Comparison of ENCODE assay signal across 23 cellular contexts in the genomic region with DNA sequence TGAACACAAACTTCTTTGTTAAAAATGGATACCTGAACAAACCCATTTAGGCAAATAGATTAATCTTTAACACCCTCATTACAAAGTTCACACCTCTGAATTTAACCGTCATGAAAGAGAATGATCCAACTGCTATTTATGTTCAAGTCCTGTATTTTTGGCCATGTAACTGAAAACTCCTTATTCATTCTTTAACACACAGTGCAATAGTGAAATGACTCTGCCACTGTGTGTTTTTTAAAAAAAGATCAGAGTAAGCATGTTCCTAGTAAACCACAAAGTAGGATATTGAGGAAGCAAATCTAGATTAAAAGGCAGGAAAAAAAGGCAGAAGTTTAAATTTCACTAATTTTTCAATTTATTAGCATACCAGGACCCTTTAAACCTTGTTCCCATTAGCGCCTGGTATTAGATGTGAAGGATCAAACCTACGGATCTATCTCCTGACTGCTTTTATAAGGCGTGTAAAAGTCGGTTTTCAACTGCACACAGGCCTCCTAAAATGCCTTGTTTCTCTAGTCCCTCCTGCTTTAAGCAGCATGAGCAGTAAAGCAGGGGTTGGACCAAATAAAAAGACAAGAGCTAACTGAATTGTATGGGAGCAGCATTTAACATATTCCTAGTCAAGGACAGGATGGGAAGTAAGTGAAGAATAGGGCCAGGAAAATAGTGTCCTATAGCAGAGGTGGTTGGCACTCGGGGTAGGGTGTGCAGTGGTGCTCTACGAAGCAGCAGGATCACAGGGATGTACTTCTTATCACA. TPM values are rescaled to one million over a fixed set of nuclear protein-coding genes. Genes with fewer than 3 reads are reported as not detected.
DNase-seq lines count a peak whose midpoint lies in the region; ATAC-seq and TF ChIP-seq lines count a peak whose summit lies in the region.
"Had no signal": no experiment of that assay in that cellular context is flagged by ENCODE, and none has a peak within 500 bp of the region (broad histone marks: within the 10 kb centered on the region; RNA-seq: fewer than 3 reads in every experiment).

No MANE protein-coding gene starts in this region.

- peak overlapping the region; percentile 53 for H3K27ac Mint-ChIP-seq in stimulated activated naive CD8-positive, alpha-beta T cell treated with anti-CD3 and anti-CD28 coated beads, Interleukin-15, Interleukin-2, amounts not matched to agents 100 ng/mL and 50 ng/mL, for 24 hours
- no peak overlapping the region for H3K27ac Mint-ChIP-seq in stimulated activated naive CD8-positive, alpha-beta T cell treated with anti-CD3 and anti-CD28 coated beads, Interleukin-15, amount 100 ng/mL, for 72 hours
- H3K27ac Mint-ChIP-seq in central memory CD8-positive, alpha-beta T cell (ENCODE audit: low read depth): peak overlapping the region; percentile 35
- peak overlapping the region; percentile 55 for H3K27ac Mint-ChIP-seq in mesothelial cell of epicardium

- peaks cover 38% of the 10 kb centered on the region for H3K4me1 Mint-ChIP-seq in stimulated activated naive CD8-positive, alpha-beta T cell treated with anti-CD3 and anti-CD28 coated beads, Interleukin-15, Interleukin-2, amounts not matched to agents 100 ng/mL and 50 ng/mL, for 24 hours (ENCODE audit: low read depth)
- H3K4me1 Mint-ChIP-seq in stimulated activated naive CD8-positive, alpha-beta T cell treated with anti-CD3 and anti-CD28 coated beads, Interleukin-15, amount 100 ng/mL, for 72 hours: peaks cover 58% of the 10 kb centered on the region
- peaks cover 5% of the 10 kb centered on the region for H3K4me1 Mint-ChIP-seq in central memory CD8-positive, alpha-beta T cell
- H3K4me1 Mint-ChIP-seq in mesothelial cell of epicardium: peaks cover 9% of the 10 kb centered on the region

- no peak overlapping the region for H3K4me3 Mint-ChIP-seq in stimulated activated naive CD8-positive, alpha-beta T cell treated with anti-CD3 and anti-CD28 coated beads, Interleukin-15, Interleukin-2, amounts not matched to agents 100 ng/mL and 50 ng/mL, for 24 hours
- H3K4me3 Mint-ChIP-seq in stimulated activated naive CD8-positive, alpha-beta T cell treated with anti-CD3 and anti-CD28 coated beads, Interleukin-15, amount 100 ng/mL, for 72 hours: no peak overlapping the region
- no peak overlapping the region for H3K4me3 Mint-ChIP-seq in central memory CD8-positive, alpha-beta T cell
- no peak overlapping the region for H3K4me3 Mint-ChIP-seq in mesothelial cell of epicardium
- H3K4me3 Mint-ChIP-seq: activated CD8-positive, alpha-beta T cell treated with anti-CD3 and anti-CD28 coated beads for 36 hours; CD4-positive, CD25-positive, alpha-beta regulatory T cell; T-cell had no signal

- no peaks in the 10 kb centered on the region for H3K9me3 Mint-ChIP-seq in stimulated activated naive CD8-positive, alpha-beta T cell treated with anti-CD3 and anti-CD28 coated beads, Interleukin-15, Interleukin-2, amounts not matched to agents 100 ng/mL and 50 ng/mL, for 24 hours
- no peaks in the 10 kb centered on the region for H3K9me3 Mint-ChIP-seq in stimulated activated naive CD8-positive, alpha-beta T cell treated with anti-CD3 and anti-CD28 coated beads, Interleukin-15, amount 100 ng/mL, for 72 hours
- no peaks in the 10 kb centered on the region for H3K9me3 Mint-ChIP-seq in central memory CD8-positive, alpha-beta T cell
- H3K9me3 Mint-ChIP-seq in mesothelial cell of epicardium: no peaks in the 10 kb centered on the region
- H3K9me3 Mint-ChIP-seq: activated CD8-positive, alpha-beta T cell treated with anti-CD3 and anti-CD28 coated beads for 36 hours; activated naive CD4-positive, alpha-beta T cell treated with anti-CD3 and anti-CD28 coated beads, Interleukin-2, amount 50 U/mL, for 72 hours; CD4-positive, CD25-positive, alpha-beta regulatory T cell had no signal

- H3K27me3 Mint-ChIP-seq in stimulated activated naive CD8-positive, alpha-beta T cell treated with anti-CD3 and anti-CD28 coated beads, Interleukin-15, Interleukin-2, amounts not matched to agents 100 ng/mL and 50 ng/mL, for 24 hours: no peaks in the 10 kb centered on the region
- no peaks in the 10 kb centered on the region for H3K27me3 Mint-ChIP-seq in stimulated activated naive CD8-positive, alpha-beta T cell treated with anti-CD3 and anti-CD28 coated beads, Interleukin-15, amount 100 ng/mL, for 72 hours
- no peaks in the 10 kb centered on the region for H3K27me3 Mint-ChIP-seq in central memory CD8-positive, alpha-beta T cell
- no peaks in the 10 kb centered on the region for H3K27me3 Mint-ChIP-seq in mesothelial cell of epicardium (ENCODE audit: low read depth)
- H3K27me3 Mint-ChIP-seq: activated CD8-positive, alpha-beta T cell treated with anti-CD3 and anti-CD28 coated beads for 36 hours; CD4-positive, CD25-positive, alpha-beta regulatory T cell; T-cell had no signal

- H3K4me3 ChIP-seq in coronary artery: no peak overlapping the region
- H3K4me3 ChIP-seq: body of pancreas, right atrium auricular region had no signal

- H3K36me3 Mint-ChIP-seq in stimulated activated naive CD8-positive, alpha-beta T cell treated with anti-CD3 and anti-CD28 coated beads, Interleukin-15, Interleukin-2, amounts not matched to agents 100 ng/mL and 50 ng/mL, for 24 hours (ENCODE audit: low read depth): peaks cover 65% of the 10 kb centered on the region
- peaks cover 54% of the 10 kb centered on the region for H3K36me3 Mint-ChIP-seq in central memory CD8-positive, alpha-beta T cell (ENCODE audit: insufficient read depth)
- peaks cover 44% of the 10 kb centered on the region for H3K36me3 Mint-ChIP-seq in mesothelial cell of epicardium

- H3K27ac ChIP-seq in coronary artery: no peak overlapping the region
- H3K27ac ChIP-seq: right atrium auricular region had no signal

- no peak for ATAC-seq in stimulated activated naive CD8-positive, alpha-beta T cell treated with anti-CD3 and anti-CD28 coated beads, Interleukin-15, amount 100 ng/mL, for 72 hours
- no peak for ATAC-seq in central memory CD8-positive, alpha-beta T cell (replicated peaks; ENCODE audit: extremely low read depth, poor library complexity, severe bottlenecking)
- no peak for ATAC-seq in sciatic nerve
- ATAC-seq: activated CD8-positive, alpha-beta T cell treated with anti-CD3 and anti-CD28 coated beads for 36 hours; activated naive CD4-positive, alpha-beta T cell treated with anti-CD3 and anti-CD28 coated beads, Interleukin-2, amount 50 U/mL, for 72 hours; body of pancreas; left ventricle myocardium superior; PC-3; T-cell had no signal

- intact Hi-C loops in sciatic nerve (cut with DNase I): no loop called here

- TF ChIP-seq CTCF in mesothelial cell of epicardium (IDR thresholded peaks at IDR 0.05; ENCODE audit: unreplicated experiment) (no peak), coronary artery (IDR thresholded peaks at IDR 0.05) (no peak)

- DNase-seq in stimulated activated naive CD8-positive, alpha-beta T cell treated with anti-CD3 and anti-CD28 coated beads, Interleukin-15, amount 100 ng/mL, for 72 hours: no peak
- no peak for DNase-seq in central memory CD8-positive, alpha-beta T cell (ENCODE audit: low spot score in 2 of 2)
- DNase-seq in mesothelial cell of epicardium (ENCODE audit: low spot score in 2 of 2, unreplicated experiment in 2 of 2): no peak
- DNase-seq in SW480 (ENCODE audit: low spot score): no peak
- DNase-seq in NCI-H524 (lab: John Stamatoyannopoulos, UW): no peak
- DNase-seq in coronary artery (ENCODE audit: low spot score): no peak
- DNase-seq in sciatic nerve (ENCODE audit: low spot score): no peak
- DNase-seq: activated CD8-positive, alpha-beta T cell treated with anti-CD3 and anti-CD28 coated beads for 36 hours; activated T-cell treated with anti-CD3 and anti-CD28 coated beads, Interleukin-2, amount 50 U/mL, for 1 hour; body of pancreas; CD4-positive, CD25-positive, alpha-beta regulatory T cell; cortex of kidney; GDM1; left ventricle myocardium superior; MM.1S; NCI-H1694; PC-3; SHP77 treated with DMSO at 0.1 percent for 48 hours; substantia nigra; T-cell had no signal

RNA-seq across cellular contexts. Expression of gene NUCKS1, which starts 33.4 kb away (rescaled TPM):
- total RNA-seq in mesothelial cell of epicardium: 280 to 304 TPM (median 289 TPM) in 3 replicates
- total RNA-seq in sciatic nerve: 193 TPM

RNA-seq across cellular contexts. Expression of gene SLC45A3, which starts 36.2 kb away (rescaled TPM):
- total RNA-seq in mesothelial cell of epicardium (7.0 to 7.5 TPM (median 7.1 TPM) in 3 replicates), sciatic nerve (1.3 TPM)

RNA-seq across cellular contexts. Expression of gene RAB29, which starts 58.7 kb away (rescaled TPM):
- total RNA-seq in mesothelial cell of epicardium (8.7 to 10.4 TPM (median 8.7 TPM) in 3 replicates), sciatic nerve (17.6 TPM)

Comparison
In these comparisons a context has a peak if more than half of its experiments do, and no peak if none do; other contexts are left out.
1. H3K27ac Mint-ChIP-seq: peak in stimulated activated naive CD8-positive, alpha-beta T cell treated with anti-CD3 and anti-CD28 coated beads, Interleukin-15, Interleukin-2, amounts not matched to agents 100 ng/mL and 50 ng/mL, for 24 hours (single experiment), central memory CD8-positive, alpha-beta T cell (single experiment) and mesothelial cell of epicardium (single experiment); none in stimulated activated naive CD8-positive, alpha-beta T cell treated with anti-CD3 and anti-CD28 coated beads, Interleukin-15, amount 100 ng/mL, for 72 hours (0 of 2).